ENCODE assay signal across 8 cellular contexts in the genomic region with DNA sequence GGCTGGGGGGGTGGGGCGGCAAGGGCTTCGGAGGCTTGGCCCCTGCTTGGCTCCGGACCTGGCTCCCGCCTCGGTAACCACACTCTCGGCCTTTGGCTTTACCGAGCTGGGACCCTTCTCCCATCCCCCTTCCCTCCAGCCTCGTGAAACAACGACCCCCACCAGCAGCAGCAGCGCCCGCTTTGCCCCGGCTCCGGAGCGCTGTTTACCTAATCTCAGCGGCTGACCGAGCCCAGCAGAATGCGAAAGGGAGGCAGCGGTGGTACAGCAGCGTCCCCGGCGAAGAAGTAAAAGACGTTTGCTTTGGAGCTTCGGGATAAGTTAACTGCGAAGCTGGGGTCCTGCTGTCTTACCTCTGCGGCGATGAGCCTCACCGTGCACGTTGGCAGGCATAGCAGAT. TPM values are rescaled to one million over a fixed set of nuclear protein-coding genes. Genes with fewer than 3 reads are reported as not detected.
DNase-seq lines count a peak whose midpoint lies in the region; ATAC-seq lines count a peak whose summit lies in the region.

No MANE protein-coding gene starts in this region.

- no peak overlapping the region for H3K27ac Mint-ChIP-seq in activated CD4-positive, alpha-beta memory T cell treated with anti-CD3 and anti-CD28 coated beads, Interleukin-2, amount 10 ng/mL, durations not matched to agents 7 days and 5 days

- no peaks in the 10 kb centered on the region for H3K9me3 Mint-ChIP-seq in activated CD4-positive, alpha-beta memory T cell treated with anti-CD3 and anti-CD28 coated beads, Interleukin-2, amount 10 ng/mL, durations not matched to agents 7 days and 5 days

- no peak overlapping the region for H2AFZ ChIP-seq in neuron (ENCODE audit: low read depth, low read length)

- no peaks in the 10 kb centered on the region for H3K27me3 ChIP-seq in neuron (ENCODE audit: insufficient read depth, low read length)

- H3K4me3 Mint-ChIP-seq in activated CD4-positive, alpha-beta memory T cell treated with anti-CD3 and anti-CD28 coated beads, Interleukin-2, amount 10 ng/mL, durations not matched to agents 7 days and 5 days = peak overlapping the region; percentile 27

- CTCF ChIA-PET in activated CD4-positive, alpha-beta memory T cell treated with anti-CD3 and anti-CD28 coated beads, Interleukin-2, amount 10 ng/mL, durations not matched to agents 7 days and 5 days (lab: Charles Lee) = interaction anchor here (0.6 kb wide), 1 partner anchor 27 kb away, joined by 3 read pairs; no protein-coding TSS in a partner anchor

- peaks cover 42% of the 10 kb centered on the region for H3K27me3 Mint-ChIP-seq in activated CD4-positive, alpha-beta memory T cell treated with anti-CD3 and anti-CD28 coated beads, Interleukin-2, amount 10 ng/mL, durations not matched to agents 7 days and 5 days

- POLR2A ChIA-PET in activated CD4-positive, alpha-beta memory T cell treated with anti-CD3 and anti-CD28 coated beads, Interleukin-2, amount 10 ng/mL, durations not matched to agents 7 days and 5 days (lab: Charles Lee) = no interaction called here

- ATAC-seq in HG03280 (IDR thresholded peaks at IDR 0.05; ENCODE audit: unreplicated experiment) = no peak
- ATAC-seq in HG03571 (IDR thresholded peaks at IDR 0.05; ENCODE audit: unreplicated experiment) = no peak

- H3K4me3 ChIP-seq in neuron (ENCODE audit: low read length) = peak overlapping the region; percentile 74

- peaks cover 13% of the 10 kb centered on the region for H3K4me1 Mint-ChIP-seq in activated CD4-positive, alpha-beta memory T cell treated with anti-CD3 and anti-CD28 coated beads, Interleukin-2, amount 10 ng/mL, durations not matched to agents 7 days and 5 days

- no peaks in the 10 kb centered on the region for H3K9me3 ChIP-seq in neuron (ENCODE audit: low read length)

- peaks cover 2% of the 10 kb centered on the region for H3K36me3 Mint-ChIP-seq in activated CD4-positive, alpha-beta memory T cell treated with anti-CD3 and anti-CD28 coated beads, Interleukin-2, amount 10 ng/mL, durations not matched to agents 7 days and 5 days (ENCODE audit: low read depth)

- H3K4me1 ChIP-seq in neuron (ENCODE audit: insufficient read depth, low read length) = peaks cover 34% of the 10 kb centered on the region

- no peaks in the 10 kb centered on the region for H3K36me3 ChIP-seq in neuron (ENCODE audit: insufficient read depth, low read length)

- peak; percentile 63 for DNase-seq in activated effector memory CD4-positive, alpha-beta T cell treated with anti-CD3 and anti-CD28 coated beads, Interleukin-2, amount 50 U/mL, for 16 hours
- no peak for DNase-seq in activated effector memory CD4-positive, alpha-beta T cell treated with Interleukin-2 at 50 U/mL for 16 hours
- no peak for DNase-seq in activated CD4-positive, alpha-beta memory T cell treated with anti-CD3 and anti-CD28 coated beads, Interleukin-2, amount 10 ng/mL, durations not matched to agents 7 days and 5 days
- DNase-seq in foreskin melanocyte = peak; percentile 33
- no peak for DNase-seq in H4 (ENCODE audit: low spot score)

RNA-seq across cellular contexts. Expression of a gene that starts 2.0 kb away (rescaled TPM):
- total RNA-seq in activated CD4-positive, alpha-beta memory T cell treated with anti-CD3 and anti-CD28 coated beads, Interleukin-2, amount 10 ng/mL, durations not matched to agents 7 days and 5 days = under 1 TPM; 0.18 to 0.38 TPM
- 3.9 and 4.6 TPM in 2 replicates for total RNA-seq in H4 (2014; rRNA removed; shearing (Covaris generic))

Comparison
In these comparisons a context has a peak if more than half of its experiments do, and no peak if none do; other contexts are left out.
1. DNase-seq: peak in activated effector memory CD4-positive, alpha-beta T cell treated with anti-CD3 and anti-CD28 coated beads, Interleukin-2, amount 50 U/mL, for 16 hours (single experiment) and foreskin melanocyte (single experiment); none in activated effector memory CD4-positive, alpha-beta T cell treated with Interleukin-2 at 50 U/mL for 16 hours (single experiment), activated CD4-positive, alpha-beta memory T cell treated with anti-CD3 and anti-CD28 coated beads, Interleukin-2, amount 10 ng/mL, durations not matched to agents 7 days and 5 days (single experiment) and H4 (single experiment).